Comparison of ENCODE assay signal across 16 cellular contexts in the genomic region with DNA sequence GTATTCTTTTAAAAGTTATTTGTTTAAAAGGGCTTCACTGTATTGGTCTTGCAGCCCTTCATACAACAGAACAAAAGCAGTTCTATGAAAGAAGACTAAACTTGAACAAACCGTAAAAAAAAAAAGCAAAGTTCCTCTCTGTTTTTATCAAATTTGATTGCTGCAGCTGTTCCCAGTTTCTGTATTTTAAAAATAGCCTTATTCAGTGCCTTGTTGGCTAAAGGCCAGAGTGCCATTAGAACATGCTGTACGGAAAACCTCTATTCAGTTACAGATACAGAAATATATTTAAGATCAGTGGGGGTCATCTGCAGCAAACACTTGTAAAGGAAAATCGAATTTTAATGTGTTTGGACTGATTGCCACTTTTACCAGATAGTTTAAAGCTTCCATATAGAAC.
A peak's percentile ranks its signal among the peaks of the same experiment; 100 is the strongest.
DNase-seq lines count a peak whose midpoint lies in the region; ATAC-seq and TF ChIP-seq lines count a peak whose summit lies in the region.
"Had no signal": no experiment of that assay in that cellular context is flagged by ENCODE, and none has a peak within 500 bp of the region (broad histone marks: within the 10 kb centered on the region; RNA-seq: fewer than 3 reads in every experiment).

No MANE protein-coding gene starts in this region.

- H3K23ac ChIP-seq in neuronal stem cell (ENCODE audit: low read depth, low read length, poor library complexity): no peak overlapping the region

- no peak overlapping the region for H3K27ac ChIP-seq in neuronal stem cell (replicated peaks; ENCODE audit: low read length)
- H3K27ac ChIP-seq: C4-2B had no signal

- no peak overlapping the region for H3K27ac Mint-ChIP-seq in T-helper 17 cell
- no peak overlapping the region for H3K27ac Mint-ChIP-seq in activated CD4-positive, alpha-beta T cell treated with anti-CD3 and anti-CD28 coated beads for 36 hours
- no peak overlapping the region for H3K27ac Mint-ChIP-seq in activated naive CD8-positive, alpha-beta T cell treated with anti-CD3 and anti-CD28 coated beads for 36 hours
- H3K27ac Mint-ChIP-seq: activated CD4-positive, alpha-beta T cell treated with anti-CD3 and anti-CD28 coated beads, Interleukin-2, amount 10 ng/mL, durations not matched to agents 7 days and 5 days; naive thymus-derived CD4-positive, alpha-beta T cell; stimulated activated naive CD8-positive, alpha-beta T cell treated with anti-CD3 and anti-CD28 coated beads, Interleukin-15, amount 100 ng/mL, for 72 hours had no signal

- H2BK15ac ChIP-seq in neuronal stem cell (ENCODE audit: low read length): no peak overlapping the region

- no CpG with 5 or more reads among the region's 3 CpGs for WGBS in neuronal stem cell (ENCODE audit: extremely low coverage in 2 of 2, insufficient read length in 2 of 2, insufficient replicate concordance in 1 of 2), 2 donors

- no peak overlapping the region for H4K8ac ChIP-seq in neuronal stem cell (ENCODE audit: low read depth, low read length)

- no peak overlapping the region for H2BK120ac ChIP-seq in neuronal stem cell (ENCODE audit: low read depth, low read length)

- H3K4me1 Mint-ChIP-seq in T-helper 17 cell: no peaks in the 10 kb centered on the region
- H3K4me1 Mint-ChIP-seq in activated CD4-positive, alpha-beta T cell treated with anti-CD3 and anti-CD28 coated beads for 36 hours: no peaks in the 10 kb centered on the region
- no peaks in the 10 kb centered on the region for H3K4me1 Mint-ChIP-seq in activated naive CD8-positive, alpha-beta T cell treated with anti-CD3 and anti-CD28 coated beads for 36 hours
- H3K4me1 Mint-ChIP-seq: activated CD4-positive, alpha-beta T cell treated with anti-CD3 and anti-CD28 coated beads, Interleukin-2, amount 10 ng/mL, durations not matched to agents 7 days and 5 days; naive thymus-derived CD4-positive, alpha-beta T cell; stimulated activated naive CD8-positive, alpha-beta T cell treated with anti-CD3 and anti-CD28 coated beads, Interleukin-15, amount 100 ng/mL, for 72 hours had no signal

- intact Hi-C loops in activated CD4-positive, alpha-beta T cell treated with anti-CD3 and anti-CD28 coated beads for 36 hours (cut with DNase I, micrococcal nuclease): no loop called here

- no peaks in the 10 kb centered on the region for H3K36me3 ChIP-seq in neuronal stem cell (replicated peaks in 1 of 2; ENCODE audit: control insufficient read depth in 2 of 2, insufficient read depth in 2 of 2, low read length in 2 of 2)

- POLR2A ChIA-PET in activated CD4-positive, alpha-beta T cell treated with anti-CD3 and anti-CD28 coated beads for 36 hours (lab: Charles Lee): no interaction called here

- H3K4me3 ChIP-seq in fibroblast of mammary gland (ENCODE audit: control insufficient read depth, low read depth, low read length) (no peak overlapping the region), neuronal stem cell (ENCODE audit: low read length in 2 of 2) (no peak overlapping the region)

- H3K4me3 Mint-ChIP-seq in T-helper 17 cell: no peak overlapping the region
- H3K4me3 Mint-ChIP-seq in activated CD4-positive, alpha-beta T cell treated with anti-CD3 and anti-CD28 coated beads for 36 hours: no peak overlapping the region
- no peak overlapping the region for H3K4me3 Mint-ChIP-seq in activated naive CD8-positive, alpha-beta T cell treated with anti-CD3 and anti-CD28 coated beads for 36 hours
- H3K4me3 Mint-ChIP-seq: activated CD4-positive, alpha-beta T cell treated with anti-CD3 and anti-CD28 coated beads, Interleukin-2, amount 10 ng/mL, durations not matched to agents 7 days and 5 days; activated T-cell treated with anti-CD3 and anti-CD28 coated beads, Interleukin-2, amount 50 U/mL, for 4 hours; naive thymus-derived CD4-positive, alpha-beta T cell; stimulated activated naive CD8-positive, alpha-beta T cell treated with anti-CD3 and anti-CD28 coated beads, Interleukin-15, amount 100 ng/mL, for 72 hours had no signal

- TF ChIP-seq CTCF in fibroblast of mammary gland (conservative IDR thresholded peaks at IDR 0.05; ENCODE audit: control insufficient read depth, insufficient read depth, low read depth, low read length): no peak

- H3K36me3 Mint-ChIP-seq in T-helper 17 cell (ENCODE audit: low read depth): no peaks in the 10 kb centered on the region
- H3K36me3 Mint-ChIP-seq in activated CD4-positive, alpha-beta T cell treated with anti-CD3 and anti-CD28 coated beads for 36 hours (ENCODE audit: low read depth): no peaks in the 10 kb centered on the region
- H3K36me3 Mint-ChIP-seq in activated naive CD8-positive, alpha-beta T cell treated with anti-CD3 and anti-CD28 coated beads for 36 hours: no peaks in the 10 kb centered on the region
- H3K36me3 Mint-ChIP-seq: naive thymus-derived CD4-positive, alpha-beta T cell had no signal

- no peak overlapping the region for H3K9ac ChIP-seq in neuronal stem cell (ENCODE audit: low read depth, low read length, poor library complexity)

- no peaks in the 10 kb centered on the region for H3K79me1 ChIP-seq in neuronal stem cell (ENCODE audit: low read depth, low read length)

- no peak overlapping the region for H3K14ac ChIP-seq in neuronal stem cell (ENCODE audit: low read length)

- peak; percentile 41 for DNase-seq in NCI-H1694 treated with DMSO at 0.1 percent for 48 hours (lab: John Stamatoyannopoulos, UW)
- peak; percentile 82 for DNase-seq in NCI-H748 treated with DMSO at 0.1 percent for 48 hours (lab: John Stamatoyannopoulos, UW)
- peak; percentile 69 for DNase-seq in fibroblast of mammary gland (ENCODE audit: low read depth)
- no peak for DNase-seq in neuronal stem cell (ENCODE audit: low spot score)
- DNase-seq in T-helper 17 cell: no peak
- DNase-seq in islet precursor cell: no peak
- DNase-seq in activated CD4-positive, alpha-beta T cell treated with anti-CD3 and anti-CD28 coated beads for 36 hours: no peak
- DNase-seq in activated naive CD8-positive, alpha-beta T cell treated with anti-CD3 and anti-CD28 coated beads for 36 hours: no peak
- DNase-seq: activated CD4-positive, alpha-beta T cell treated with anti-CD3 and anti-CD28 coated beads, Interleukin-2, amount 10 ng/mL, durations not matched to agents 7 days and 5 days; activated T-cell treated with anti-CD3 and anti-CD28 coated beads, Interleukin-2, amount 50 U/mL, for 4 hours; GDM1; naive thymus-derived CD4-positive, alpha-beta T cell; NCI-H187 treated with DMSO at 0.1 percent for 48 hours; retina; stimulated activated naive CD8-positive, alpha-beta T cell treated with anti-CD3 and anti-CD28 coated beads, Interleukin-15, amount 100 ng/mL, for 72 hours had no signal

- peaks cover 0 to 3% of the 10 kb centered on the region in 2 donors for H3K4me1 ChIP-seq in neuronal stem cell (ENCODE audit: control insufficient read depth in 2 of 2, insufficient read depth in 1 of 2, low read depth in 1 of 2, low read length in 2 of 2)

- no peak overlapping the region for H3K4me2 ChIP-seq in neuronal stem cell (ENCODE audit: insufficient read depth, low read length, poor library complexity, severe bottlenecking)

- H3K9me3 Mint-ChIP-seq in activated CD4-positive, alpha-beta T cell treated with anti-CD3 and anti-CD28 coated beads for 36 hours (ENCODE audit: low read depth): peaks cover 3% of the 10 kb centered on the region
- H3K9me3 Mint-ChIP-seq in activated naive CD8-positive, alpha-beta T cell treated with anti-CD3 and anti-CD28 coated beads for 36 hours: peaks cover 1% of the 10 kb centered on the region
- H3K9me3 Mint-ChIP-seq: activated T-cell treated with anti-CD3 and anti-CD28 coated beads, Interleukin-2, amount 50 U/mL, for 4 hours had no signal

- H3K9me3 ChIP-seq in neuronal stem cell (replicated peaks in 1 of 2; ENCODE audit: control insufficient read depth in 2 of 2, insufficient read depth in 1 of 2, low read depth in 1 of 2, low read length in 2 of 2) (peaks cover 0 to 4% of the 10 kb centered on the region in 2 donors), T-helper 17 cell (ENCODE audit: control insufficient read depth, low read length, poor library complexity, severe bottlenecking) (no peaks in the 10 kb centered on the region)

- ATAC-seq in T-helper 17 cell: no peak
- ATAC-seq in activated CD4-positive, alpha-beta T cell treated with anti-CD3 and anti-CD28 coated beads for 36 hours: no peak
- ATAC-seq: activated T-cell treated with anti-CD3 and anti-CD28 coated beads, Interleukin-2, amount 50 U/mL, for 4 hours; naive thymus-derived CD4-positive, alpha-beta T cell; stimulated activated naive CD8-positive, alpha-beta T cell treated with anti-CD3 and anti-CD28 coated beads, Interleukin-15, amount 100 ng/mL, for 72 hours had no signal

- no peak overlapping the region for H2AK5ac ChIP-seq in neuronal stem cell (ENCODE audit: low read depth, low read length)

- H3K27me3 ChIP-seq in neuronal stem cell (ENCODE audit: control insufficient read depth in 3 of 3, insufficient read depth in 3 of 3, low read depth in 1 of 3, low read length in 3 of 3): no peaks in the 10 kb centered on the region

- CTCF ChIA-PET in activated CD4-positive, alpha-beta T cell treated with anti-CD3 and anti-CD28 coated beads for 36 hours (lab: Charles Lee): no interaction called here

- H2BK5ac ChIP-seq in neuronal stem cell (ENCODE audit: low read length): no peak overlapping the region

- H3K18ac ChIP-seq in neuronal stem cell (ENCODE audit: low read length): no peak overlapping the region

- no peak overlapping the region for H3K4ac ChIP-seq in neuronal stem cell (ENCODE audit: low read length)

- H3K27me3 Mint-ChIP-seq in T-helper 17 cell: no peaks in the 10 kb centered on the region
- no peaks in the 10 kb centered on the region for H3K27me3 Mint-ChIP-seq in activated CD4-positive, alpha-beta T cell treated with anti-CD3 and anti-CD28 coated beads for 36 hours
- no peaks in the 10 kb centered on the region for H3K27me3 Mint-ChIP-seq in activated naive CD8-positive, alpha-beta T cell treated with anti-CD3 and anti-CD28 coated beads for 36 hours
- H3K27me3 Mint-ChIP-seq: activated CD4-positive, alpha-beta T cell treated with anti-CD3 and anti-CD28 coated beads, Interleukin-2, amount 10 ng/mL, durations not matched to agents 7 days and 5 days; naive thymus-derived CD4-positive, alpha-beta T cell; stimulated activated naive CD8-positive, alpha-beta T cell treated with anti-CD3 and anti-CD28 coated beads, Interleukin-15, amount 100 ng/mL, for 72 hours had no signal

- peak overlapping the region; percentile 18 for H2AFZ ChIP-seq in neuronal stem cell (ENCODE audit: low read length)

- H2BK12ac ChIP-seq in neuronal stem cell (ENCODE audit: low read length): no peak overlapping the region

- no peak overlapping the region for H4K91ac ChIP-seq in neuronal stem cell (ENCODE audit: low read depth, low read length, poor library complexity)

Comparison
In these comparisons a context has a peak if more than half of its experiments do, and no peak if none do; other contexts are left out.
1. DNase-seq: peak in NCI-H1694 treated with DMSO at 0.1 percent for 48 hours (single experiment), NCI-H748 treated with DMSO at 0.1 percent for 48 hours (single experiment) and fibroblast of mammary gland (single experiment); none in neuronal stem cell (single experiment), T-helper 17 cell (0 of 3), islet precursor cell (single experiment), activated CD4-positive, alpha-beta T cell treated with anti-CD3 and anti-CD28 coated beads for 36 hours (single experiment) and activated naive CD8-positive, alpha-beta T cell treated with anti-CD3 and anti-CD28 coated beads for 36 hours (single experiment).